Comparison of ENCODE assay signal across 19 cellular contexts in genomic region chr6:137282253-137282652, GRCh38.
DNase-seq lines count a peak whose midpoint lies in the region; ATAC-seq and TF ChIP-seq lines count a peak whose summit lies in the region.
"Had no signal": no experiment of that assay in that cellular context is flagged by ENCODE, and none has a peak within 500 bp of the region (broad histone marks: within the 10 kb centered on the region; RNA-seq: fewer than 3 reads in every experiment).

No MANE protein-coding gene starts in this region.

- DNase-seq in NCI-H82 (lab: John Stamatoyannopoulos, UW) (peak; percentile 26), NCI-H82 treated with DMSO at 0.1 percent for 48 hours (lab: John Stamatoyannopoulos, UW; ENCODE audit: unreplicated experiment) (no peak), SKM-1 treated with dmso at 0.1 percent for 144 hours (lab: John Stamatoyannopoulos, UW; ENCODE audit: unreplicated experiment) (peak; percentile 83), NCI-H446 treated with DMSO at 0.1 percent for 48 hours (lab: John Stamatoyannopoulos, UW) (no peak), DMS53 treated with DMSO at 0.1 percent for 48 hours (lab: John Stamatoyannopoulos, UW; ENCODE audit: unreplicated experiment) (no peak), left ventricle myocardium superior (no peak)
- DNase-seq: activated CD8-positive, alpha-beta memory T cell treated with anti-CD3 and anti-CD28 coated beads, Interleukin-2, amount 50 U/mL, for 4 hours; CD8-positive, alpha-beta T cell; esophagus squamous epithelium; NCI-H187; NCI-H510A; Peyer's patch; stimulated activated CD4-positive, alpha-beta T cell treated with anti-CD3 and anti-CD28 coated beads, Interleukin-4, amount 100 ng/mL, for 1 hour; stimulated activated CD8-positive, alpha-beta memory T cell treated with anti-CD3 and anti-CD28 coated beads, Interleukin-4, amount 100 ng/mL, for 48 hours had no signal

- peaks cover 8 to 11% of the 10 kb centered on the region in 2 experiments for H3K4me1 ChIP-seq in neutrophil (ENCODE audit: control insufficient read depth in 1 of 2, insufficient read depth in 1 of 2, low read depth in 1 of 2, low read length in 1 of 2)
- H3K4me1 ChIP-seq: esophagus squamous epithelium, Peyer's patch had no signal

- H3K27ac ChIP-seq in neutrophil, result peak overlapping the region; percentile 29
- H3K27ac ChIP-seq: 22Rv1, esophagus squamous epithelium, Peyer's patch had no signal

- H3K9me3 ChIP-seq in neutrophil, result no peaks in the 10 kb centered on the region
- H3K9me3 ChIP-seq: esophagus squamous epithelium, Peyer's patch had no signal

- no peaks in the 10 kb centered on the region for H3K36me3 ChIP-seq in neutrophil
- H3K36me3 ChIP-seq: esophagus squamous epithelium, Peyer's patch had no signal

- TF ChIP-seq CTCF in neutrophil (IDR thresholded peaks at IDR 0.05), result no peak

- intact Hi-C loops in left ventricle myocardium superior (cut with micrococcal nuclease), result no loop called here

- H3K4me3 ChIP-seq in neutrophil (ENCODE audit: low read depth in 1 of 2, low read length in 1 of 2), result no peak overlapping the region
- H3K4me3 ChIP-seq: esophagus squamous epithelium, Peyer's patch had no signal

- H3K27me3 ChIP-seq in neutrophil, result no peaks in the 10 kb centered on the region
- H3K27me3 ChIP-seq: esophagus squamous epithelium, Peyer's patch had no signal

- ATAC-seq in HG02870 (IDR thresholded peaks at IDR 0.05; ENCODE audit: unreplicated experiment), result peak; percentile 40
- ATAC-seq in left ventricle myocardium superior, result no peak
- ATAC-seq: activated naive CD4-positive, alpha-beta T cell treated with anti-CD3 and anti-CD28 coated beads, Interleukin-2, amount 50 U/mL, for 72 hours; CD8-positive, alpha-beta T cell; T-cell had no signal

Comparison
In these comparisons a context has a peak if more than half of its experiments do, and no peak if none do; other contexts are left out.
1. DNase-seq: peak in NCI-H82 (single experiment) and SKM-1 treated with dmso at 0.1 percent for 144 hours (single experiment); none in NCI-H82 treated with DMSO at 0.1 percent for 48 hours (single experiment), NCI-H446 treated with DMSO at 0.1 percent for 48 hours (single experiment), DMS53 treated with DMSO at 0.1 percent for 48 hours (single experiment) and left ventricle myocardium superior (single experiment).